Comparison of ENCODE assay signal across 8 cellular contexts in genomic region chr9:104177003-104177611, GRCh38.
A peak's percentile ranks its signal among the peaks of the same experiment; 100 is the strongest.
DNase-seq lines count a peak whose midpoint lies in the region; ATAC-seq, FAIRE-seq and TF ChIP-seq lines count a peak whose summit lies in the region.

No MANE protein-coding gene starts in this region.

- intact Hi-C loops in activated T-helper 1 cell treated with anti-CD3 and anti-CD28 coated beads, Interleukin-12 subunit alpha, Interleukin-12 subunit beta, Interleukin-2, Interleukin-4 antibody, amounts not matched to agents 30 ng/mL and 10 ng/mL and 1 ng/mL, durations not matched to agents 14 hours and 24 hours and 36 hours (cut with micrococcal nuclease): loop anchor here (5.0 kb wide), 1 partner anchor 565 kb away; no protein-coding TSS in a partner anchor

- no peaks in the 10 kb centered on the region for H3K79me2 ChIP-seq in GM23248 (ENCODE audit: insufficient read depth)

- H3F3A ChIP-seq in GM23248 (ENCODE audit: insufficient read depth): no peaks in the 10 kb centered on the region

- peak; percentile 90 for TF ChIP-seq CTCF in D721Med (IDR thresholded peaks at IDR 0.05; ENCODE audit: insufficient read depth, missing control alignments)

- no peak for FAIRE-seq in D721Med (lab: Jason Lieb, UNC)

- H2AFZ ChIP-seq in GM23248: no peak overlapping the region

- no peak overlapping the region for H3K9ac ChIP-seq in GM23248

- H3K4me1 ChIP-seq in GM23248 (ENCODE audit: insufficient read depth): no peaks in the 10 kb centered on the region

- H3K27ac Mint-ChIP-seq in activated T-helper 1 cell treated with anti-CD3 and anti-CD28 coated beads, Interleukin-12 subunit alpha, Interleukin-12 subunit beta, Interleukin-2, Interleukin-4 antibody, amounts not matched to agents 30 ng/mL and 10 ng/mL and 1 ng/mL, durations not matched to agents 14 hours and 24 hours and 36 hours: no peak overlapping the region

- H3K27me3 ChIP-seq in GM23248 (replicated peaks; ENCODE audit: insufficient read depth): no peaks in the 10 kb centered on the region

- WGBS in GM23248 (ENCODE audit: low coverage in 1 of 2, low lambda C conversion rate in 2 of 2, missing lambda C conversion rate in 2 of 2), 2 experiments: 27 to 29% methylated on average over 3 of the region's 3 CpGs

- no peak for DNase-seq in D721Med (ENCODE audit: insufficient read length, low spot score)
- DNase-seq in GM23248: peak; percentile 4
- peak; percentile 58 for DNase-seq in NCI-H748 (lab: John Stamatoyannopoulos, UW; ENCODE audit: unreplicated experiment)
- peak; percentile 24 for DNase-seq in glomerular visceral epithelial cell (ENCODE audit: extremely low spot score)
- DNase-seq in activated T-helper 1 cell treated with anti-CD3 and anti-CD28 coated beads, Interleukin-12 subunit alpha, Interleukin-12 subunit beta, Interleukin-2, Interleukin-4 antibody, amounts not matched to agents 30 ng/mL and 10 ng/mL and 1 ng/mL, durations not matched to agents 14 hours and 24 hours and 36 hours (ENCODE audit: low spot score): no peak
- no peak for DNase-seq in NCI-H2107 treated with DMSO at 0.1 percent for 48 hours (lab: John Stamatoyannopoulos, UW; ENCODE audit: unreplicated experiment)

- no peaks in the 10 kb centered on the region for H3K9me2 ChIP-seq in GM23248 (ENCODE audit: insufficient read depth)

- no peaks in the 10 kb centered on the region for H3K36me3 ChIP-seq in GM23248 (ENCODE audit: low read depth)

- no peak overlapping the region for H3K4me3 Mint-ChIP-seq in activated T-helper 1 cell treated with anti-CD3 and anti-CD28 coated beads, Interleukin-12 subunit alpha, Interleukin-12 subunit beta, Interleukin-2, Interleukin-4 antibody, amounts not matched to agents 30 ng/mL and 10 ng/mL and 1 ng/mL, durations not matched to agents 14 hours and 24 hours and 36 hours

- no peak overlapping the region for H3K27ac ChIP-seq in GM23248

- no peak overlapping the region for H3K4me3 ChIP-seq in GM23248

- H3K27me3 Mint-ChIP-seq in activated T-helper 1 cell treated with anti-CD3 and anti-CD28 coated beads, Interleukin-12 subunit alpha, Interleukin-12 subunit beta, Interleukin-2, Interleukin-4 antibody, amounts not matched to agents 30 ng/mL and 10 ng/mL and 1 ng/mL, durations not matched to agents 14 hours and 24 hours and 36 hours (ENCODE audit: insufficient read depth): peaks cover 4% of the 10 kb centered on the region

- in situ Hi-C loops in GM23248 (cut with MboI): no loop called here

- H3K36me3 Mint-ChIP-seq in activated T-helper 1 cell treated with anti-CD3 and anti-CD28 coated beads, Interleukin-12 subunit alpha, Interleukin-12 subunit beta, Interleukin-2, Interleukin-4 antibody, amounts not matched to agents 30 ng/mL and 10 ng/mL and 1 ng/mL, durations not matched to agents 14 hours and 24 hours and 36 hours (ENCODE audit: low read depth): no peaks in the 10 kb centered on the region

- no peaks in the 10 kb centered on the region for H3K4me1 Mint-ChIP-seq in activated T-helper 1 cell treated with anti-CD3 and anti-CD28 coated beads, Interleukin-12 subunit alpha, Interleukin-12 subunit beta, Interleukin-2, Interleukin-4 antibody, amounts not matched to agents 30 ng/mL and 10 ng/mL and 1 ng/mL, durations not matched to agents 14 hours and 24 hours and 36 hours (ENCODE audit: low read depth)

- H3K9me3 Mint-ChIP-seq in activated T-helper 1 cell treated with anti-CD3 and anti-CD28 coated beads, Interleukin-12 subunit alpha, Interleukin-12 subunit beta, Interleukin-2, Interleukin-4 antibody, amounts not matched to agents 30 ng/mL and 10 ng/mL and 1 ng/mL, durations not matched to agents 14 hours and 24 hours and 36 hours: no peaks in the 10 kb centered on the region

- ATAC-seq in HG03135 (IDR thresholded peaks at IDR 0.05; ENCODE audit: unreplicated experiment): no peak
- no peak for ATAC-seq in HG02610 (IDR thresholded peaks at IDR 0.05; ENCODE audit: unreplicated experiment)

- H3K4me2 ChIP-seq in GM23248 (ENCODE audit: unreplicated experiment): no peak overlapping the region

- H3K9me3 ChIP-seq in GM23248 (ENCODE audit: low read depth): no peaks in the 10 kb centered on the region

- no peaks in the 10 kb centered on the region for H4K20me1 ChIP-seq in GM23248 (ENCODE audit: insufficient read depth)

Comparison
In these comparisons a context has a peak if more than half of its experiments do, and no peak if none do; other contexts are left out.
1. DNase-seq: peak in GM23248 (single experiment), NCI-H748 (single experiment) and glomerular visceral epithelial cell (single experiment); none in D721Med (single experiment), activated T-helper 1 cell treated with anti-CD3 and anti-CD28 coated beads, Interleukin-12 subunit alpha, Interleukin-12 subunit beta, Interleukin-2, Interleukin-4 antibody, amounts not matched to agents 30 ng/mL and 10 ng/mL and 1 ng/mL, durations not matched to agents 14 hours and 24 hours and 36 hours (single experiment) and NCI-H2107 treated with DMSO at 0.1 percent for 48 hours (single experiment).